Comparison of ENCODE assay signal across 1 cellular context in genomic region chr1:150473659-150474058, GRCh38.
TF ChIP-seq lines count a peak whose summit lies in the region.

No MANE protein-coding gene starts in this region.

TF ChIP-seq in HepG2, 621 proteins besides CTCF, POLR2A, EP300 and RAD21 (continued from another document and continues in another):
- TF ChIP-seq, protein P1, sequence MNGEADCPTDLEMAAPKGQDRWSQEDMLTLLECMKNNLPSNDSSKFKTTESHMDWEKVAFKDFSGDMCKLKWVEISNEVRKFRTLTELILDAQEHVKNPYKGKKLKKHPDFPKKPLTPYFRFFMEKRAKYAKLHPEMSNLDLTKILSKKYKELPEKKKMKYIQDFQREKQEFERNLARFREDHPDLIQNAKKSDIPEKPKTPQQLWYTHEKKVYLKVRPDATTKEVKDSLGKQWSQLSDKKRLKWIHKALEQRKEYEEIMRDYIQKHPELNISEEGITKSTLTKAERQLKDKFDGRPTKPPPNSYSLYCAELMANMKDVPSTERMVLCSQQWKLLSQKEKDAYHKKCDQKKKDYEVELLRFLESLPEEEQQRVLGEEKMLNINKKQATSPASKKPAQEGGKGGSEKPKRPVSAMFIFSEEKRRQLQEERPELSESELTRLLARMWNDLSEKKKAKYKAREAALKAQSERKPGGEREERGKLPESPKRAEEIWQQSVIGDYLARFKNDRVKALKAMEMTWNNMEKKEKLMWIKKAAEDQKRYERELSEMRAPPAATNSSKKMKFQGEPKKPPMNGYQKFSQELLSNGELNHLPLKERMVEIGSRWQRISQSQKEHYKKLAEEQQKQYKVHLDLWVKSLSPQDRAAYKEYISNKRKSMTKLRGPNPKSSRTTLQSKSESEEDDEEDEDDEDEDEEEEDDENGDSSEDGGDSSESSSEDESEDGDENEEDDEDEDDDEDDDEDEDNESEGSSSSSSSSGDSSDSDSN (CRISPR knock-in tag; IDR thresholded peaks at IDR 0.05), result 0 out of 2 replicates have a peak, but pooled peaks have one; percentile 22
- peak; percentile 86; the same call in 1 of the 2 replicates for TF ChIP-seq HDAC2 (CRISPR knock-in tag; IDR thresholded peaks at IDR 0.05)
- TF ChIP-seq MEIS2 (CRISPR knock-in tag; IDR thresholded peaks at IDR 0.05), result peak; percentile 87; the same call in 1 of the 2 replicates
- no peak for TF ChIP-seq IRF1 (CRISPR knock-in tag; IDR thresholded peaks at IDR 0.05; ENCODE audit: low read depth)
- no peak for TF ChIP-seq MED8 (CRISPR knock-in tag; IDR thresholded peaks at IDR 0.05; ENCODE audit: insufficient replicate concordance)
- TF ChIP-seq RBM22 (optimal IDR thresholded peaks at IDR 0.05; ENCODE audit: low read length), result peak; percentile 73
- peak; percentile 40; the same call in 1 of the 2 replicates for TF ChIP-seq MIER3 (CRISPR knock-in tag; IDR thresholded peaks at IDR 0.05; ENCODE audit: borderline replicate concordance)
- TF ChIP-seq CREM (IDR thresholded peaks at IDR 0.05), result peak; percentile 46; the same call in 1 of the 2 replicates
- no peak for TF ChIP-seq CREM (CRISPR knock-in tag; IDR thresholded peaks at IDR 0.05)
- no peak for TF ChIP-seq ZFAT (CRISPR knock-in tag; conservative IDR thresholded peaks at IDR 0.05)
- peak; percentile 61; the same call in 1 of the 2 replicates for TF ChIP-seq ZNF878 (CRISPR knock-in tag; IDR thresholded peaks at IDR 0.05)
- TF ChIP-seq REPIN1 (CRISPR knock-in tag; IDR thresholded peaks at IDR 0.05; ENCODE audit: borderline replicate concordance, low read depth), result 0 out of 2 replicates have a peak, but pooled peaks have one; percentile 27
- peak; percentile 93 for TF ChIP-seq CEBPB (IDR thresholded peaks at IDR 0.05; ENCODE audit: borderline replicate concordance, low read depth, low read length)
- TF ChIP-seq ELF1 (CRISPR knock-in tag; IDR thresholded peaks at IDR 0.05), result 0 out of 2 replicates have a peak, but pooled peaks have one; percentile 37
- TF ChIP-seq NFE2L1 (CRISPR knock-in tag; IDR thresholded peaks at IDR 0.05; ENCODE audit: borderline replicate concordance), result no peak
- TF ChIP-seq CEBPG (CRISPR knock-in tag; IDR thresholded peaks at IDR 0.05), result peak; percentile 94
- TF ChIP-seq ZNF883 (CRISPR knock-in tag; IDR thresholded peaks at IDR 0.05; ENCODE audit: not compliant biosample characterization), result no peak
- TF ChIP-seq NFYC (CRISPR knock-in tag; IDR thresholded peaks at IDR 0.05), result no peak
- TF ChIP-seq, protein P2, sequence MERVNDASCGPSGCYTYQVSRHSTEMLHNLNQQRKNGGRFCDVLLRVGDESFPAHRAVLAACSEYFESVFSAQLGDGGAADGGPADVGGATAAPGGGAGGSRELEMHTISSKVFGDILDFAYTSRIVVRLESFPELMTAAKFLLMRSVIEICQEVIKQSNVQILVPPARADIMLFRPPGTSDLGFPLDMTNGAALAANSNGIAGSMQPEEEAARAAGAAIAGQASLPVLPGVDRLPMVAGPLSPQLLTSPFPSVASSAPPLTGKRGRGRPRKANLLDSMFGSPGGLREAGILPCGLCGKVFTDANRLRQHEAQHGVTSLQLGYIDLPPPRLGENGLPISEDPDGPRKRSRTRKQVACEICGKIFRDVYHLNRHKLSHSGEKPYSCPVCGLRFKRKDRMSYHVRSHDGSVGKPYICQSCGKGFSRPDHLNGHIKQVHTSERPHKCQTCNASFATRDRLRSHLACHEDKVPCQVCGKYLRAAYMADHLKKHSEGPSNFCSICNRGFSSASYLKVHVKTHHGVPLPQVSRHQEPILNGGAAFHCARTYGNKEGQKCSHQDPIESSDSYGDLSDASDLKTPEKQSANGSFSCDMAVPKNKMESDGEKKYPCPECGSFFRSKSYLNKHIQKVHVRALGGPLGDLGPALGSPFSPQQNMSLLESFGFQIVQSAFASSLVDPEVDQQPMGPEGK (CRISPR knock-in tag; IDR thresholded peaks at IDR 0.05), result peak; percentile 38; the same call in 1 of the 2 replicates
- TF ChIP-seq POGK (CRISPR knock-in tag; conservative IDR thresholded peaks at IDR 0.05), result peak; percentile 62; the same call in 1 of the 2 replicates
- TF ChIP-seq, protein P3, sequence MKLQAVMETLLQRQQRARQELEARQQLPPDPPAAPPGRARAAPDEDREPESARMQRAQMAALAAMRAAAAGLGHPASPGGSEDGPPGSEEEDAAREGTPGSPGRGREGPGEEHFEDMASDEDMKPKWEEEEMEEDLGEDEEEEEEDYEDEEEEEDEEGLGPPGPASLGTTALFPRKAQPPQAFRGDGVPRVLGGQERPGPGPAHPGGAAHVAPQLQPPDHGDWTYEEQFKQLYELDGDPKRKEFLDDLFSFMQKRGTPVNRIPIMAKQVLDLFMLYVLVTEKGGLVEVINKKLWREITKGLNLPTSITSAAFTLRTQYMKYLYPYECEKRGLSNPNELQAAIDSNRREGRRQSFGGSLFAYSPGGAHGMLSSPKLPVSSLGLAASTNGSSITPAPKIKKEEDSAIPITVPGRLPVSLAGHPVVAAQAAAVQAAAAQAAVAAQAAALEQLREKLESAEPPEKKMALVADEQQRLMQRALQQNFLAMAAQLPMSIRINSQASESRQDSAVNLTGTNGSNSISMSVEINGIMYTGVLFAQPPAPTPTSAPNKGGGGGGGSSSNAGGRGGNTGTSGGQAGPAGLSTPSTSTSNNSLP (IDR thresholded peaks at IDR 0.05; ENCODE audit: low read depth, low read length), result 0 out of 2 replicates have a peak, but pooled peaks have one; percentile 11
- no peak for TF ChIP-seq SOX6 (IDR thresholded peaks at IDR 0.05)
- peak; percentile 82 for TF ChIP-seq SOX6 (CRISPR knock-in tag; IDR thresholded peaks at IDR 0.05)
- no peak for TF ChIP-seq ZSCAN20 (CRISPR knock-in tag; IDR thresholded peaks at IDR 0.05; ENCODE audit: borderline replicate concordance)
- TF ChIP-seq SSRP1 (CRISPR knock-in tag; IDR thresholded peaks at IDR 0.05), result 0 out of 2 replicates have a peak, but pooled peaks have one; percentile 65
- no peak for TF ChIP-seq FOXP1 (IDR thresholded peaks at IDR 0.05)
- peak; percentile 74 for TF ChIP-seq FOXP1 (CRISPR knock-in tag; IDR thresholded peaks at IDR 0.05)
- peak; percentile 92 for TF ChIP-seq MED1 (CRISPR knock-in tag; IDR thresholded peaks at IDR 0.05)
- TF ChIP-seq MEIS1 (CRISPR knock-in tag; IDR thresholded peaks at IDR 0.05; ENCODE audit: borderline replicate concordance), result peak; percentile 85; the same call in 1 of the 2 replicates
- no peak for TF ChIP-seq ZBTB37 (CRISPR knock-in tag; IDR thresholded peaks at IDR 0.05)
- TF ChIP-seq, protein P4, sequence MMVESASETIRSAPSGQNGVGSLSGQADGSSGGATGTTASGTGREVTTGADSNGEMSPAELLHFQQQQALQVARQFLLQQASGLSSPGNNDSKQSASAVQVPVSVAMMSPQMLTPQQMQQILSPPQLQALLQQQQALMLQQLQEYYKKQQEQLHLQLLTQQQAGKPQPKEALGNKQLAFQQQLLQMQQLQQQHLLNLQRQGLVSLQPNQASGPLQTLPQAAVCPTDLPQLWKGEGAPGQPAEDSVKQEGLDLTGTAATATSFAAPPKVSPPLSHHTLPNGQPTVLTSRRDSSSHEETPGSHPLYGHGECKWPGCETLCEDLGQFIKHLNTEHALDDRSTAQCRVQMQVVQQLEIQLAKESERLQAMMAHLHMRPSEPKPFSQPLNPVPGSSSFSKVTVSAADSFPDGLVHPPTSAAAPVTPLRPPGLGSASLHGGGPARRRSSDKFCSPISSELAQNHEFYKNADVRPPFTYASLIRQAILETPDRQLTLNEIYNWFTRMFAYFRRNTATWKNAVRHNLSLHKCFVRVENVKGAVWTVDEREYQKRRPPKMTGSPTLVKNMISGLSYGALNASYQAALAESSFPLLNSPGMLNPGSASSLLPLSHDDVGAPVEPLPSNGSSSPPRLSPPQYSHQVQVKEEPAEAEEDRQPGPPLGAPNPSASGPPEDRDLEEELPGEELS (CRISPR knock-in tag; IDR thresholded peaks at IDR 0.05), result peak; percentile 90
- TF ChIP-seq, protein P5, sequence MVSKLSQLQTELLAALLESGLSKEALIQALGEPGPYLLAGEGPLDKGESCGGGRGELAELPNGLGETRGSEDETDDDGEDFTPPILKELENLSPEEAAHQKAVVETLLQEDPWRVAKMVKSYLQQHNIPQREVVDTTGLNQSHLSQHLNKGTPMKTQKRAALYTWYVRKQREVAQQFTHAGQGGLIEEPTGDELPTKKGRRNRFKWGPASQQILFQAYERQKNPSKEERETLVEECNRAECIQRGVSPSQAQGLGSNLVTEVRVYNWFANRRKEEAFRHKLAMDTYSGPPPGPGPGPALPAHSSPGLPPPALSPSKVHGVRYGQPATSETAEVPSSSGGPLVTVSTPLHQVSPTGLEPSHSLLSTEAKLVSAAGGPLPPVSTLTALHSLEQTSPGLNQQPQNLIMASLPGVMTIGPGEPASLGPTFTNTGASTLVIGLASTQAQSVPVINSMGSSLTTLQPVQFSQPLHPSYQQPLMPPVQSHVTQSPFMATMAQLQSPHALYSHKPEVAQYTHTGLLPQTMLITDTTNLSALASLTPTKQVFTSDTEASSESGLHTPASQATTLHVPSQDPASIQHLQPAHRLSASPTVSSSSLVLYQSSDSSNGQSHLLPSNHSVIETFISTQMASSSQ (IDR thresholded peaks at IDR 0.05; ENCODE audit: low read depth), result peak; percentile 35; the same call in 1 of the 2 replicates
- TF ChIP-seq, protein P5 (CRISPR knock-in tag; IDR thresholded peaks at IDR 0.05; ENCODE audit: borderline replicate concordance), result peak; percentile 49; the same call in 1 of the 2 replicates
- peak; percentile 71; the same call in 1 of the 2 replicates for TF ChIP-seq ISL2 (CRISPR knock-in tag; IDR thresholded peaks at IDR 0.05)
- no peak for TF ChIP-seq ZBTB42 (CRISPR knock-in tag; IDR thresholded peaks at IDR 0.05)
- peak; percentile 95 for TF ChIP-seq GATAD2A (CRISPR knock-in tag; IDR thresholded peaks at IDR 0.05)
- TF ChIP-seq, protein P6, sequence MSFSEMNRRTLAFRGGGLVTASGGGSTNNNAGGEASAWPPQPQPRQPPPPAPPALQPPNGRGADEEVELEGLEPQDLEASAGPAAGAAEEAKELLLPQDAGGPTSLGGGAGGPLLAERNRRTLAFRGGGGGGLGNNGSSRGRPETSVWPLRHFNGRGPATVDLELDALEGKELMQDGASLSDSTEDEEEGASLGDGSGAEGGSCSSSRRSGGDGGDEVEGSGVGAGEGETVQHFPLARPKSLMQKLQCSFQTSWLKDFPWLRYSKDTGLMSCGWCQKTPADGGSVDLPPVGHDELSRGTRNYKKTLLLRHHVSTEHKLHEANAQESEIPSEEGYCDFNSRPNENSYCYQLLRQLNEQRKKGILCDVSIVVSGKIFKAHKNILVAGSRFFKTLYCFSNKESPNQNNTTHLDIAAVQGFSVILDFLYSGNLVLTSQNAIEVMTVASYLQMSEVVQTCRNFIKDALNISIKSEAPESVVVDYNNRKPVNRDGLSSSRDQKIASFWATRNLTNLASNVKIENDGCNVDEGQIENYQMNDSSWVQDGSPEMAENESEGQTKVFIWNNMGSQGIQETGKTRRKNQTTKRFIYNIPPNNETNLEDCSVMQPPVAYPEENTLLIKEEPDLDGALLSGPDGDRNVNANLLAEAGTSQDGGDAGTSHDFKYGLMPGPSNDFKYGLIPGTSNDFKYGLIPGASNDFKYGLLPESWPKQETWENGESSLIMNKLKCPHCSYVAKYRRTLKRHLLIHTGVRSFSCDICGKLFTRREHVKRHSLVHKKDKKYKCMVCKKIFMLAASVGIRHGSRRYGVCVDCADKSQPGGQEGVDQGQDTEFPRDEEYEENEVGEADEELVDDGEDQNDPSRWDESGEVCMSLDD (CRISPR knock-in tag; IDR thresholded peaks at IDR 0.05; ENCODE audit: borderline replicate concordance), result no peak
- no peak for TF ChIP-seq ZNF256 (CRISPR knock-in tag; conservative IDR thresholded peaks at IDR 0.05)
- TF ChIP-seq SOX13 (IDR thresholded peaks at IDR 0.05), result 0 out of 2 replicates have a peak, but pooled peaks have one; percentile 16
- TF ChIP-seq SOX13 (CRISPR knock-in tag; conservative IDR thresholded peaks at IDR 0.05 in 1 of 2, IDR thresholded peaks at IDR 0.05 in 1 of 2), result peak in 1 of 2 experiments; percentile 85; a peak in 2 of 4 replicates
- TF ChIP-seq STAG1 (CRISPR knock-in tag; IDR thresholded peaks at IDR 0.05), result peak; percentile 15; the same call in 1 of the 2 replicates
- TF ChIP-seq SYNCRIP (IDR thresholded peaks at IDR 0.05; ENCODE audit: insufficient read depth, low read depth, low read length), result no peak
- peak; percentile 20; the same call in 1 of the 3 replicates for TF ChIP-seq MXI1 (IDR thresholded peaks at IDR 0.05; ENCODE audit: borderline replicate concordance, low read depth, low read length)
- TF ChIP-seq CAMTA2 (CRISPR knock-in tag; IDR thresholded peaks at IDR 0.05; ENCODE audit: borderline replicate concordance), result no peak
